ENCODE assay signal across 2 cellular contexts in the genomic region with DNA sequence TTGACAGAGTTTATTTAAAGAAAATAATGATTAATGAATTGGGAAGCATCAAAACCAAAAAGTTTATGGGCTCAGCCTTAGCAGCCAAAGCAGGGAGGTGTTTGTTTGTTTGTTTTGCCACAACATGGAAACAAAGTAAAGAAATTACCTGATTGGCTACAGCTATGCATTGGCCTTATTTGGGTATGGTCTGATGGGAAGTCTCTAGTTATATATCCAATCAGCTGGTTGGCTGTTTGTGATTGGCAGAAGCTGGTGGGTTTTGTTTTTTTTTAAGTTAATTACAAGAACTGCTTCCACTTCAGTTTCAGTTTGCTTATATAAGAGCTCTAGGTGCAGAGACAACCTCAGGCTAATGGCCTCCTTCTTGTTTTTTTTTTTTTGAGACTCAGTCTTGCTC.
TF ChIP-seq lines count a peak whose summit lies in the region.

No MANE protein-coding gene starts in this region.

TF ChIP-seq in HCT116, 20 proteins besides CTCF, POLR2A, EP300 and RAD21:
- TF ChIP-seq SRF (IDR thresholded peaks at IDR 0.05; ENCODE audit: low read depth): peak; percentile 36; the same call in 1 of the 2 replicates
- no peak for TF ChIP-seq EZH2phosphoT487 (IDR thresholded peaks at IDR 0.05; ENCODE audit: borderline replicate concordance)
- no peak for TF ChIP-seq ZNF274 (IDR thresholded peaks at IDR 0.05; ENCODE audit: low read depth, low read length)
TF ChIP-seq in HCT116: peak in this region for 1.

TF ChIP-seq in K562, 482 proteins besides CTCF, POLR2A, EP300 and RAD21:
- TF ChIP-seq ZNF3 (CRISPR knock-in tag; IDR thresholded peaks at IDR 0.05): no peak
- TF ChIP-seq, protein P1, sequence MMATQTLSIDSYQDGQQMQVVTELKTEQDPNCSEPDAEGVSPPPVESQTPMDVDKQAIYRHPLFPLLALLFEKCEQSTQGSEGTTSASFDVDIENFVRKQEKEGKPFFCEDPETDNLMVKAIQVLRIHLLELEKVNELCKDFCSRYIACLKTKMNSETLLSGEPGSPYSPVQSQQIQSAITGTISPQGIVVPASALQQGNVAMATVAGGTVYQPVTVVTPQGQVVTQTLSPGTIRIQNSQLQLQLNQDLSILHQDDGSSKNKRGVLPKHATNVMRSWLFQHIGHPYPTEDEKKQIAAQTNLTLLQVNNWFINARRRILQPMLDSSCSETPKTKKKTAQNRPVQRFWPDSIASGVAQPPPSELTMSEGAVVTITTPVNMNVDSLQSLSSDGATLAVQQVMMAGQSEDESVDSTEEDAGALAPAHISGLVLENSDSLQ (IDR thresholded peaks at IDR 0.05): peak; percentile 59
- TF ChIP-seq SRF (CRISPR knock-in tag; IDR thresholded peaks at IDR 0.05): peak in 1 of 2 experiments; percentile 90; a peak in 2 of 4 replicates
- no peak for TF ChIP-seq NCOA1 (IDR thresholded peaks at IDR 0.05; ENCODE audit: low read depth)
- no peak for TF ChIP-seq POLR2G (IDR thresholded peaks at IDR 0.05; ENCODE audit: low read depth, low read length)
- no peak for TF ChIP-seq ZNF445 (CRISPR knock-in tag; IDR thresholded peaks at IDR 0.05; ENCODE audit: low read depth)
- TF ChIP-seq FOXM1 (IDR thresholded peaks at IDR 0.05; ENCODE audit: low read depth): peak; percentile 44; the same call in 1 of the 2 replicates
- TF ChIP-seq FOXM1 (CRISPR knock-in tag; IDR thresholded peaks at IDR 0.05; ENCODE audit: low read depth): no peak
- TF ChIP-seq NFATC3 (IDR thresholded peaks at IDR 0.05): no peak
- TF ChIP-seq RAD51 (IDR thresholded peaks at IDR 0.05; ENCODE audit: borderline replicate concordance, low read depth): no peak
